8 cellular contexts compared by ENCODE assay signal in genomic region chr16:89972244-89973234, GRCh38. TPM values are rescaled to one million over a fixed set of nuclear protein-coding genes. Genes with fewer than 3 reads are reported as not detected.
DNase-seq lines count a peak whose midpoint lies in the region; ATAC-seq and TF ChIP-seq lines count a peak whose summit lies in the region.

No MANE protein-coding gene starts in this region.

- no peaks in the 10 kb centered on the region for H3K27me3 ChIP-seq in prostate gland (replicated peaks; ENCODE audit: insufficient read depth)

- intact Hi-C loops in left ventricle myocardium superior (cut with micrococcal nuclease): no loop called here
- intact Hi-C loops in prostate gland (cut with DNase I): no loop called here

- ATAC-seq in HG02610 (IDR thresholded peaks at IDR 0.05; ENCODE audit: unreplicated experiment): peak; percentile 80
- ATAC-seq in left ventricle myocardium superior: peak; percentile 98

- H3K9me3 ChIP-seq in prostate gland: no peaks in the 10 kb centered on the region

- peak; percentile 87 for DNase-seq in NCI-H1092 treated with DMSO at 0.1 percent for 48 hours (lab: John Stamatoyannopoulos, UW)
- peak; percentile 85 for DNase-seq in T follicular helper cell (ENCODE audit: low read depth)
- peak; percentile 75 for DNase-seq in amniotic epithelial cell (ENCODE audit: low read depth)
- peak; percentile 96 for DNase-seq in left ventricle myocardium superior
- peak; percentile 86 for DNase-seq in prostate gland (ENCODE audit: low spot score)
- DNase-seq in ureter (ENCODE audit: low spot score): peak; percentile 92

- TF ChIP-seq CTCF in GM12872 (IDR thresholded peaks at IDR 0.05; ENCODE audit: insufficient read depth, low read depth, low read length) (0 out of 3 replicates have a peak, but pooled peaks have one; percentile 3), prostate gland (IDR thresholded peaks at IDR 0.05) (peak in 2 of 4 experiments; percentile 8 to 42)

- H3K36me3 ChIP-seq in prostate gland: no peaks in the 10 kb centered on the region

- WGBS in prostate gland: 2% methylated on average over 74 of the region's 104 CpGs

- peak; percentile 76 for TF ChIP-seq POLR2A in prostate gland (IDR thresholded peaks at IDR 0.05)

- peak overlapping the region; percentile 91 to 94 for H3K27ac ChIP-seq in prostate gland

- no peaks in the 10 kb centered on the region for H3K4me1 ChIP-seq in prostate gland (replicated peaks)

- peak overlapping the region; percentile 74 to 98 for H3K4me3 ChIP-seq in prostate gland

RNA-seq across cellular contexts. Expression of gene DEF8, which starts 24.0 kb away (rescaled TPM):
- 53.2 TPM for total RNA-seq in left ventricle myocardium superior
- 10 to 100 TPM; 63.9 to 79.9 TPM for total RNA-seq in prostate gland
- total RNA-seq in ureter: 45.9 TPM

RNA-seq across cellular contexts. Expression of gene DBNDD1, which starts 46.7 kb away (rescaled TPM):
- total RNA-seq in left ventricle myocardium superior: 6.3 TPM
- total RNA-seq in prostate gland: 1 to 10 TPM; 5.3 to 7.7 TPM
- 3.0 TPM for total RNA-seq in ureter

RNA-seq across cellular contexts. Expression of gene TUBB3, which starts 49.4 kb away (rescaled TPM):
- 1.8 TPM for total RNA-seq in left ventricle myocardium superior
- total RNA-seq in prostate gland: 10 to 100 TPM in 1 of 2 donors, under 1 TPM in 1; 0.82 to 20.7 TPM
- total RNA-seq in ureter: 4.1 TPM

RNA-seq across cellular contexts. Expression of gene MC1R, which starts 53.9 kb away (rescaled TPM):
- total RNA-seq in left ventricle myocardium superior (1.1 TPM), prostate gland (10 to 100 TPM in 1 of 2 donors, 1 to 10 TPM in 1; 5.6 to 22.5 TPM), ureter (12.3 TPM)

Comparison
In these comparisons a context has a peak if more than half of its experiments do, and no peak if none do; other contexts are left out.
1. Peak in every context shown above with its lines: DNase-seq, ATAC-seq, H3K4me3 ChIP-seq and H3K27ac ChIP-seq.